ENCODE assay signal across 14 cellular contexts in genomic region chr3:134918448-134918847, GRCh38.
A peak's percentile ranks its signal among the peaks of the same experiment; 100 is the strongest.
DNase-seq lines count a peak whose midpoint lies in the region; ATAC-seq and TF ChIP-seq lines count a peak whose summit lies in the region.
"Had no signal": no experiment of that assay in that cellular context is flagged by ENCODE, and none has a peak within 500 bp of the region (broad histone marks: within the 10 kb centered on the region; RNA-seq: fewer than 3 reads in every experiment).

No MANE protein-coding gene starts in this region.

- DNase-seq in NOMO-1 treated with DMSO at 0.1 percent for 48 hours (lab: John Stamatoyannopoulos, UW; ENCODE audit: unreplicated experiment) (peak; percentile 68), NOMO-1 treated with dmso at 0.1 percent for 144 hours (lab: John Stamatoyannopoulos, UW; ENCODE audit: unreplicated experiment) (no peak), osteocyte (ENCODE audit: extremely low spot score, unreplicated experiment) (no peak), SHP77 treated with DMSO at 0.1 percent for 48 hours (lab: John Stamatoyannopoulos, UW) (no peak), 8988T (no peak)
- DNase-seq: activated CD4-positive, alpha-beta T cell treated with anti-CD3 and anti-CD28 coated beads for 4 hours; activated naive CD4-positive, alpha-beta T cell treated with Interleukin-2 at 50 U/mL for 16 hours; NCI-H2029; Right ventricle myocardium superior had no signal

- H3K4me1 ChIP-seq in gastroesophageal sphincter, result no peaks in the 10 kb centered on the region

- H3K27me3 Mint-ChIP-seq in osteocyte (ENCODE audit: unreplicated experiment), result no peaks in the 10 kb centered on the region

- peaks cover 4% of the 10 kb centered on the region for H3K9me3 Mint-ChIP-seq in osteocyte (ENCODE audit: unreplicated experiment)

- H3K27me3 ChIP-seq in gastroesophageal sphincter, result no peaks in the 10 kb centered on the region

- TF ChIP-seq CTCF in osteocyte (IDR thresholded peaks at IDR 0.05), result no peak
- TF ChIP-seq CTCF in gastroesophageal sphincter (IDR thresholded peaks at IDR 0.05), result no peak

- peak; percentile 98 for ATAC-seq in GM21786 (IDR thresholded peaks at IDR 0.05; ENCODE audit: unreplicated experiment)
- peak; percentile 95 for ATAC-seq in HG03280 (IDR thresholded peaks at IDR 0.05; ENCODE audit: unreplicated experiment)
- ATAC-seq in gastroesophageal sphincter, result no peak

- peaks cover 0 to 2% (median 0%) of the 10 kb centered on the region in 3 donors for H3K9me3 ChIP-seq in gastroesophageal sphincter

- H3K4me1 Mint-ChIP-seq in osteocyte (ENCODE audit: unreplicated experiment), result no peaks in the 10 kb centered on the region
- H3K4me1 Mint-ChIP-seq: mesothelial cell of epicardium had no signal

- no peak overlapping the region for H3K27ac ChIP-seq in gastroesophageal sphincter
- H3K27ac ChIP-seq: skin epidermis had no signal

- no peak for TF ChIP-seq POLR2A in gastroesophageal sphincter (IDR thresholded peaks at IDR 0.05)

- 43% methylated on average over 1 of the region's 1 CpG; no CpG with 5 or more reads in 1 of the 2 donors for WGBS in gastroesophageal sphincter (ENCODE audit: low coverage in 1 of 2), 2 donors

- no peaks in the 10 kb centered on the region for H3K36me3 Mint-ChIP-seq in osteocyte (ENCODE audit: unreplicated experiment)
- H3K36me3 Mint-ChIP-seq: mesothelial cell of epicardium had no signal

- H3K4me3 ChIP-seq in gastroesophageal sphincter, result no peak overlapping the region
- H3K4me3 ChIP-seq: skin epidermis had no signal

- no peak overlapping the region for H3K4me3 Mint-ChIP-seq in osteocyte (ENCODE audit: unreplicated experiment)
- H3K4me3 Mint-ChIP-seq: mesothelial cell of epicardium had no signal

- H3K27ac Mint-ChIP-seq in osteocyte (ENCODE audit: unreplicated experiment), result no peak overlapping the region
- H3K27ac Mint-ChIP-seq: mesothelial cell of epicardium had no signal

- no peak for TF ChIP-seq EP300 in gastroesophageal sphincter (IDR thresholded peaks at IDR 0.05)

- no peaks in the 10 kb centered on the region for H3K36me3 ChIP-seq in gastroesophageal sphincter
